In the genomic region with DNA sequence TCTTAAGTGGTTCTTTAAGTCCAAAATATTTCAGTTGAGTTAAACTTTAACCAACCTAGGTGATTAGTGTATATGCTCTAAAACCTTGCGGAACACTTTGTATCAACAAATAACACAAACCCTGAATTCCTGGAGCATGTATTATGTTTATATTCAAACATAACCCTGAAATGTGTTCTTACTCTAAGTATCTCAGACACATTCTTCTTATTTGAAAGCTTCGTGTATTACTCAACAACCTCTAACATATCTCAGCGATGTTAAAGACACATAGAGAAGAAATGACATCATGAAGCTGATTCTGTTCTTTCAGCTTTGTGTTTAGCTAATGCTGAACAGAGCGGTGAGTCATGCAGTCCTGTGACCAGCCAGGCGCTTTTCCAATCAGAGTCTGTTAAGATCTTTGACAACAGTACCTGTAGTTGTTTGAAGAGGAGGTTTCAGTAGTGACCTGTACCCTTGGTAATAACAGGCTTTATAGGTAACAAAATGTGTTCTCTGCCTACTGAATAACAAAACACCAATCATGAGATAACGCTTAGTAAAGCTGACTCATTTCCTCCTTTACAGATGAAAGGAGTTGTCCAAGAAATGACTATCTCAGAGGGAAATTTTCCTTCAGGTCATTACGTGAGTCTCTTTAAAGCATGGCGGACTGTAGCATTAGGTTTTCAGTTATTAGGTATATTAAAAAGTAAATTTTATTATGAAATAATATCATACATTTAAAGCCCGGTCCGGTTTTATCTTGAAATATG, we compare ENCODE assay signal across 8 cellular contexts.
DNase-seq lines count a peak whose midpoint lies in the region; ATAC-seq, FAIRE-seq and TF ChIP-seq lines count a peak whose summit lies in the region.

No MANE protein-coding gene starts in this region.

- H3K27ac ChIP-seq in RWPE2 (ENCODE audit: poor library complexity, severe bottlenecking) (peak overlapping the region; percentile 92), astrocyte (ENCODE audit: low read depth, low read length) (peak overlapping the region; percentile 97), hepatocyte (peak overlapping the region; percentile 91), small intestine (ENCODE audit: low read depth in 1 of 2, low read length in 1 of 2) (peak overlapping the region; percentile 89 to 95)

- H3K79me2 ChIP-seq in astrocyte (ENCODE audit: insufficient read depth, low read length) (no peaks in the 10 kb centered on the region), hepatocyte (no peaks in the 10 kb centered on the region)

- peaks cover 32% of the 10 kb centered on the region for H3K4me1 Mint-ChIP-seq in astrocyte (ENCODE audit: low read depth, unreplicated experiment)

- DNase-seq in BJ (ENCODE audit: low read depth), result peak; percentile 95
- DNase-seq in RWPE2 (ENCODE audit: low spot score), result peak; percentile 90
- peak; percentile 100 for DNase-seq in astrocyte (ENCODE audit: low read depth)
- peak; percentile 95 for DNase-seq in hepatocyte (ENCODE audit: low spot score)
- peak; percentile 99 for DNase-seq in small intestine
- DNase-seq in GDM1 (lab: John Stamatoyannopoulos, UW), result no peak

- H3K27me3 ChIP-seq in BJ (ENCODE audit: control insufficient read depth, insufficient read depth, low read length) (no peaks in the 10 kb centered on the region), RWPE2 (ENCODE audit: insufficient read depth, poor library complexity, severe bottlenecking) (no peaks in the 10 kb centered on the region), astrocyte (ENCODE audit: insufficient read depth, low read length) (no peaks in the 10 kb centered on the region), hepatocyte (no peaks in the 10 kb centered on the region), small intestine (ENCODE audit: control insufficient read depth in 2 of 2, insufficient read depth in 2 of 2, low read length in 2 of 2) (no peaks in the 10 kb centered on the region)

- peak overlapping the region; percentile 82 for H3K27ac Mint-ChIP-seq in astrocyte (ENCODE audit: unreplicated experiment)

- peaks cover 53% of the 10 kb centered on the region for H3K4me1 ChIP-seq in RWPE2 (ENCODE audit: insufficient read depth, poor library complexity, severe bottlenecking)
- H3K4me1 ChIP-seq in astrocyte (ENCODE audit: insufficient read depth, low read length), result peaks cover 38% of the 10 kb centered on the region
- H3K4me1 ChIP-seq in hepatocyte (ENCODE audit: insufficient read depth), result peaks cover 33% of the 10 kb centered on the region
- peaks cover 9 to 18% of the 10 kb centered on the region in 2 donors for H3K4me1 ChIP-seq in small intestine (ENCODE audit: control insufficient read depth in 2 of 2, insufficient read depth in 1 of 2, low read depth in 1 of 2, low read length in 1 of 2)

- H2AFZ ChIP-seq in astrocyte (ENCODE audit: low read depth, low read length) (no peak overlapping the region), hepatocyte (no peak overlapping the region)

- no peak overlapping the region for H3K4me3 Mint-ChIP-seq in astrocyte (ENCODE audit: unreplicated experiment)

- H3K27me3 Mint-ChIP-seq in astrocyte (ENCODE audit: low read depth, unreplicated experiment), result no peaks in the 10 kb centered on the region

- H3K9me3 Mint-ChIP-seq in astrocyte (ENCODE audit: unreplicated experiment), result no peaks in the 10 kb centered on the region

- no peaks in the 10 kb centered on the region for H3K36me3 ChIP-seq in BJ (ENCODE audit: control insufficient read depth, insufficient read depth, low read length)
- H3K36me3 ChIP-seq in RWPE2 (ENCODE audit: low read depth), result no peaks in the 10 kb centered on the region
- H3K36me3 ChIP-seq in astrocyte (ENCODE audit: insufficient read depth, low read length), result no peaks in the 10 kb centered on the region
- H3K36me3 ChIP-seq in hepatocyte (replicated peaks; ENCODE audit: insufficient read depth, low read depth), result no peaks in the 10 kb centered on the region
- H3K36me3 ChIP-seq in small intestine (ENCODE audit: control insufficient read depth in 2 of 2, insufficient read depth in 2 of 2, low read length in 2 of 2), result no peaks in the 10 kb centered on the region

- no peaks in the 10 kb centered on the region for H3K9me3 ChIP-seq in RWPE2 (ENCODE audit: severe bottlenecking)
- no peaks in the 10 kb centered on the region for H3K9me3 ChIP-seq in astrocyte (ENCODE audit: insufficient read depth, low read depth, low read length)
- no peaks in the 10 kb centered on the region for H3K9me3 ChIP-seq in hepatocyte (ENCODE audit: low read depth)
- H3K9me3 ChIP-seq in small intestine (ENCODE audit: control insufficient read depth, low read depth), result no peaks in the 10 kb centered on the region

- WGBS in hepatocyte (ENCODE audit: low lambda C conversion rate, missing lambda C conversion rate), result 34% methylated on average over 10 of the region's 10 CpGs
- 3 to 27% (median 9%) methylated on average over 10 of the region's 10 CpGs for WGBS in small intestine, 3 donors

- H3K4me2 ChIP-seq in astrocyte (ENCODE audit: low read length), result peak overlapping the region; percentile 61
- peak overlapping the region; percentile 54 for H3K4me2 ChIP-seq in hepatocyte

- H3K4me3 ChIP-seq in BJ (ENCODE audit: low read depth, low read length), result no peak overlapping the region
- no peak overlapping the region for H3K4me3 ChIP-seq in RWPE2 (ENCODE audit: severe bottlenecking)
- H3K4me3 ChIP-seq in astrocyte (ENCODE audit: insufficient read depth, low read depth, low read length), result no peak overlapping the region
- no peak overlapping the region for H3K4me3 ChIP-seq in hepatocyte
- no peak overlapping the region for H3K4me3 ChIP-seq in small intestine (ENCODE audit: low read depth in 1 of 2, low read length in 2 of 2)

- H3K9ac ChIP-seq in astrocyte (ENCODE audit: low read length), result peak overlapping the region; percentile 82

- no peaks in the 10 kb centered on the region for H3K9me2 ChIP-seq in hepatocyte (replicated peaks; ENCODE audit: insufficient read depth)

- no peak for TF ChIP-seq CTCF in BJ (IDR thresholded peaks at IDR 0.05; ENCODE audit: insufficient read depth, low read depth, low read length)
- no peak for TF ChIP-seq CTCF in RWPE2 (IDR thresholded peaks at IDR 0.05; ENCODE audit: poor library complexity, severe bottlenecking)
- TF ChIP-seq CTCF in astrocyte (IDR thresholded peaks at IDR 0.05; ENCODE audit: insufficient read depth, low read depth, low read length), result no peak
- TF ChIP-seq CTCF in hepatocyte (IDR thresholded peaks at IDR 0.05; ENCODE audit: poor library complexity), result no peak

- H4K20me1 ChIP-seq in astrocyte (ENCODE audit: insufficient read depth, low read length) (no peaks in the 10 kb centered on the region), hepatocyte (ENCODE audit: insufficient read depth, poor library complexity, severe bottlenecking) (no peaks in the 10 kb centered on the region)

- ATAC-seq in GM19328 (IDR thresholded peaks at IDR 0.05; ENCODE audit: unreplicated experiment), result peak; percentile 75
- peak; percentile 87 for ATAC-seq in HG03432 (IDR thresholded peaks at IDR 0.05; ENCODE audit: unreplicated experiment)
- peak; percentile 88 for ATAC-seq in RWPE2 (ENCODE audit: low read depth)

- CTCF ChIA-PET in BJ (lab: Yijun Ruan, JAX), result interaction anchor here (0.6 to 1.2 kb wide), 2 partner anchors 27 to 395 kb away, joined by 3 to 4 read pairs; no protein-coding TSS in a partner anchor

- H3K36me3 Mint-ChIP-seq in astrocyte (ENCODE audit: low read depth, unreplicated experiment), result no peaks in the 10 kb centered on the region

- peak; percentile 88 for FAIRE-seq in astrocyte (lab: Jason Lieb, UNC)
- FAIRE-seq in small intestine (lab: Jason Lieb, UNC), result peak; percentile 94

- POLR2A ChIA-PET in BJ (lab: Charles Lee), result interaction anchor here (0.5 to 0.8 kb wide), 4 partner anchors 67 to 656 kb away, joined by 3 to 5 read pairs (median 3); a partner anchor contains a TSS
